ENCODE assay signal across 1 cellular context in genomic region chr10:87095241-87095945, GRCh38.
TF ChIP-seq lines count a peak whose summit lies in the region.

No MANE protein-coding gene starts in this region.

TF ChIP-seq in K562, 482 proteins besides CTCF, POLR2A, EP300 and RAD21 (continued from another document and continues in another):
- TF ChIP-seq, protein P1, sequence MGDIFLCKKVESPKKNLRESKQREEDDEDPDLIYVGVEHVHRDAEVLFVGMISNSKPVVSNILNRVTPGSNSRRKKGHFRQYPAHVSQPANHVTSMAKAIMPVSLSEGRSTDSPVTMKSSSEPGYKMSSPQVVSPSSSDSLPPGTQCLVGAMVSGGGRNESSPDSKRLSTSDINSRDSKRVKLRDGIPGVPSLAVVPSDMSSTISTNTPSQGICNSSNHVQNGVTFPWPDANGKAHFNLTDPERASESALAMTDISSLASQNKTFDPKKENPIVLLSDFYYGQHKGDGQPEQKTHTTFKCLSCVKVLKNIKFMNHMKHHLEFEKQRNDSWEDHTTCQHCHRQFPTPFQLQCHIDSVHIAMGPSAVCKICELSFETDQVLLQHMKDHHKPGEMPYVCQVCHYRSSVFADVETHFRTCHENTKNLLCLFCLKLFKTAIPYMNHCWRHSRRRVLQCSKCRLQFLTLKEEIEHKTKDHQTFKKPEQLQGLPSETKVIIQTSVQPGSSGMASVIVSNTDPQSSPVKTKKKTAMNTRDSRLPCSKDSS (IDR thresholded peaks at IDR 0.05; ENCODE audit: low read depth, partially characterized antibody) = no peak
- TF ChIP-seq ZNF165 (CRISPR knock-in tag; IDR thresholded peaks at IDR 0.05; ENCODE audit: borderline replicate concordance) = no peak
- no peak for TF ChIP-seq DPF2 (IDR thresholded peaks at IDR 0.05)
- no peak for TF ChIP-seq ZBTB34 (CRISPR knock-in tag; IDR thresholded peaks at IDR 0.05)
- TF ChIP-seq ZNF740 (CRISPR knock-in tag; IDR thresholded peaks at IDR 0.05) = no peak
- no peak for TF ChIP-seq ZNF740 (tag; IDR thresholded peaks at IDR 0.05)
- peak; percentile 35; the same call in 1 of the 2 replicates for TF ChIP-seq LCOR (CRISPR knock-in tag; IDR thresholded peaks at IDR 0.05)
- no peak for TF ChIP-seq ZNF282 (CRISPR knock-in tag; IDR thresholded peaks at IDR 0.05)
- 0 out of 2 replicates have a peak, but pooled peaks have one; percentile 14 for TF ChIP-seq ERF (CRISPR knock-in tag; IDR thresholded peaks at IDR 0.05)
- no peak for TF ChIP-seq ARNT (IDR thresholded peaks at IDR 0.05)
- peak; percentile 66 for TF ChIP-seq SAP30 (IDR thresholded peaks at IDR 0.05; ENCODE audit: borderline replicate concordance, insufficient read depth, low read depth, low read length, poor library complexity, severe bottlenecking)
- no peak for TF ChIP-seq NFYB (IDR thresholded peaks at IDR 0.05; ENCODE audit: extremely low read depth, insufficient read length)
- TF ChIP-seq FOXK1 (CRISPR knock-in tag; IDR thresholded peaks at IDR 0.05; ENCODE audit: borderline replicate concordance) = no peak
- no peak for TF ChIP-seq BRF1 (IDR thresholded peaks at IDR 0.05; ENCODE audit: borderline replicate concordance, extremely low read depth, insufficient read length)
- TF ChIP-seq ZBTB17 (CRISPR knock-in tag; IDR thresholded peaks at IDR 0.05) = peak; percentile 81
- TF ChIP-seq MAFK (IDR thresholded peaks at IDR 0.05; ENCODE audit: low read length) = no peak
- no peak for TF ChIP-seq FOXJ2 (tag; IDR thresholded peaks at IDR 0.05)
- TF ChIP-seq SNRNP70 (optimal IDR thresholded peaks at IDR 0.05; ENCODE audit: low read depth, low read length) = no peak
- TF ChIP-seq, protein P2, sequence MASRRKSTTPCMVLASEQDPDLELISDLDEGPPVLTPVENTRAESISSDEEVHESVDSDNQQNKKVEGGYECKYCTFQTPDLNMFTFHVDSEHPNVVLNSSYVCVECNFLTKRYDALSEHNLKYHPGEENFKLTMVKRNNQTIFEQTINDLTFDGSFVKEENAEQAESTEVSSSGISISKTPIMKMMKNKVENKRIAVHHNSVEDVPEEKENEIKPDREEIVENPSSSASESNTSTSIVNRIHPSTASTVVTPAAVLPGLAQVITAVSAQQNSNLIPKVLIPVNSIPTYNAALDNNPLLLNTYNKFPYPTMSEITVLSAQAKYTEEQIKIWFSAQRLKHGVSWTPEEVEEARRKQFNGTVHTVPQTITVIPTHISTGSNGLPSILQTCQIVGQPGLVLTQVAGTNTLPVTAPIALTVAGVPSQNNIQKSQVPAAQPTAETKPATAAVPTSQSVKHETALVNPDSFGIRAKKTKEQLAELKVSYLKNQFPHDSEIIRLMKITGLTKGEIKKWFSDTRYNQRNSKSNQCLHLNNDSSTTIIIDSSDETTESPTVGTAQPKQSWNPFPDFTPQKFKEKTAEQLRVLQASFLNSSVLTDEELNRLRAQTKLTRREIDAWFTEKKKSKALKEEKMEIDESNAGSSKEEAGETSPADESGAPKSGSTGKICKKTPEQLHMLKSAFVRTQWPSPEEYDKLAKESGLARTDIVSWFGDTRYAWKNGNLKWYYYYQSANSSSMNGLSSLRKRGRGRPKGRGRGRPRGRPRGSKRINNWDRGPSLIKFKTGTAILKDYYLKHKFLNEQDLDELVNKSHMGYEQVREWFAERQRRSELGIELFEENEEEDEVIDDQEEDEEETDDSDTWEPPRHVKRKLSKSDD (conservative IDR thresholded peaks at IDR 0.05; ENCODE audit: low read length) = no peak
- TF ChIP-seq THRA (IDR thresholded peaks at IDR 0.05) = no peak
- TF ChIP-seq ZNF384 (IDR thresholded peaks at IDR 0.05; ENCODE audit: low read depth, low read length) = no peak
- peak; percentile 61 for TF ChIP-seq CXXC5 (CRISPR knock-in tag; IDR thresholded peaks at IDR 0.05)
- no peak for TF ChIP-seq PRMT5 (CRISPR knock-in tag; IDR thresholded peaks at IDR 0.05)
- TF ChIP-seq CC2D1A (IDR thresholded peaks at IDR 0.05) = 0 out of 2 replicates have a peak, but pooled peaks have one; percentile 16
- no peak for TF ChIP-seq PHF20 (IDR thresholded peaks at IDR 0.05; ENCODE audit: partially characterized antibody)
- no peak for TF ChIP-seq CBX8 (IDR thresholded peaks at IDR 0.05; ENCODE audit: borderline replicate concordance, extremely low read depth, low read depth, low read length, poor library complexity, severe bottlenecking)
- no peak for TF ChIP-seq ZMIZ1 (IDR thresholded peaks at IDR 0.05; ENCODE audit: low read depth in 2 of 2, low read length in 2 of 2)
- no peak for TF ChIP-seq TEAD4 (IDR thresholded peaks at IDR 0.05; ENCODE audit: low read length)
- no peak for TF ChIP-seq TEAD4 (CRISPR knock-in tag; IDR thresholded peaks at IDR 0.05; ENCODE audit: borderline replicate concordance)
- 0 out of 4 replicates have a peak, but pooled peaks of 1 of the 2 experiments have one; percentile 48 for TF ChIP-seq SIN3A (IDR thresholded peaks at IDR 0.05; ENCODE audit: borderline replicate concordance in 2 of 2, control insufficient read depth in 1 of 2, low read depth in 2 of 2, low read length in 2 of 2)
- TF ChIP-seq ZNF431 (CRISPR knock-in tag; IDR thresholded peaks at IDR 0.05) = peak; percentile 30; the same call in 1 of the 2 replicates
- no peak for TF ChIP-seq CHD1 (IDR thresholded peaks at IDR 0.05; ENCODE audit: low read length)
- TF ChIP-seq SP1 (CRISPR knock-in tag; IDR thresholded peaks at IDR 0.05) = 0 out of 2 replicates have a peak, but pooled peaks have one; percentile 18
- TF ChIP-seq NCOR1 (IDR thresholded peaks at IDR 0.05) = no peak
- TF ChIP-seq ZNF274 (IDR thresholded peaks at IDR 0.05; ENCODE audit: borderline replicate concordance, low read depth, low read length) = no peak
- peak; percentile 52 for TF ChIP-seq SUPT5H (IDR thresholded peaks at IDR 0.05)
- peak; percentile 67 for TF ChIP-seq TBP (optimal IDR thresholded peaks at IDR 0.05; ENCODE audit: low read depth, low read length)
- TF ChIP-seq ZNF766 (CRISPR knock-in tag; conservative IDR thresholded peaks at IDR 0.05) = no peak
- TF ChIP-seq HCFC1 (IDR thresholded peaks at IDR 0.05; ENCODE audit: low read depth, low read length) = peak; percentile 33; the same call in 1 of the 2 replicates
- TF ChIP-seq OTX1 (CRISPR knock-in tag; IDR thresholded peaks at IDR 0.05) = no peak
- TF ChIP-seq HDAC6 (IDR thresholded peaks at IDR 0.05; ENCODE audit: low read depth, low read length) = no peak
- no peak for TF ChIP-seq JUNB (CRISPR knock-in tag; conservative IDR thresholded peaks at IDR 0.05)
- no peak for TF ChIP-seq ZNF79 (CRISPR knock-in tag; IDR thresholded peaks at IDR 0.05; ENCODE audit: low read depth)
- TF ChIP-seq KLF1 (tag; IDR thresholded peaks at IDR 0.05) = peak; percentile 54; the same call in 1 of the 2 replicates
- no peak for TF ChIP-seq NR1H2 (CRISPR knock-in tag; IDR thresholded peaks at IDR 0.05)
- no peak for TF ChIP-seq NCOA2 (IDR thresholded peaks at IDR 0.05; ENCODE audit: partially characterized antibody in 2 of 2)
- TF ChIP-seq E2F6 (IDR thresholded peaks at IDR 0.05; ENCODE audit: borderline replicate concordance in 1 of 2, extremely low read depth in 1 of 2, insufficient read depth in 1 of 2, insufficient read length in 1 of 2, low read depth in 1 of 2, low read length in 1 of 2, poor library complexity in 1 of 2, severe bottlenecking in 1 of 2) = peak; percentile 63 to 86
- TF ChIP-seq TAF15 (IDR thresholded peaks at IDR 0.05; ENCODE audit: low read depth, low read length) = no peak
- TF ChIP-seq, protein P3, sequence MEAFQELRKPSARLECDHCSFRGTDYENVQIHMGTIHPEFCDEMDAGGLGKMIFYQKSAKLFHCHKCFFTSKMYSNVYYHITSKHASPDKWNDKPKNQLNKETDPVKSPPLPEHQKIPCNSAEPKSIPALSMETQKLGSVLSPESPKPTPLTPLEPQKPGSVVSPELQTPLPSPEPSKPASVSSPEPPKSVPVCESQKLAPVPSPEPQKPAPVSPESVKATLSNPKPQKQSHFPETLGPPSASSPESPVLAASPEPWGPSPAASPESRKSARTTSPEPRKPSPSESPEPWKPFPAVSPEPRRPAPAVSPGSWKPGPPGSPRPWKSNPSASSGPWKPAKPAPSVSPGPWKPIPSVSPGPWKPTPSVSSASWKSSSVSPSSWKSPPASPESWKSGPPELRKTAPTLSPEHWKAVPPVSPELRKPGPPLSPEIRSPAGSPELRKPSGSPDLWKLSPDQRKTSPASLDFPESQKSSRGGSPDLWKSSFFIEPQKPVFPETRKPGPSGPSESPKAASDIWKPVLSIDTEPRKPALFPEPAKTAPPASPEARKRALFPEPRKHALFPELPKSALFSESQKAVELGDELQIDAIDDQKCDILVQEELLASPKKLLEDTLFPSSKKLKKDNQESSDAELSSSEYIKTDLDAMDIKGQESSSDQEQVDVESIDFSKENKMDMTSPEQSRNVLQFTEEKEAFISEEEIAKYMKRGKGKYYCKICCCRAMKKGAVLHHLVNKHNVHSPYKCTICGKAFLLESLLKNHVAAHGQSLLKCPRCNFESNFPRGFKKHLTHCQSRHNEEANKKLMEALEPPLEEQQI (IDR thresholded peaks at IDR 0.05) = no peak
- no peak for TF ChIP-seq GABPB2 (CRISPR knock-in tag; conservative IDR thresholded peaks at IDR 0.05)
- no peak for TF ChIP-seq SPI1 (IDR thresholded peaks at IDR 0.05; ENCODE audit: borderline replicate concordance, low read depth, low read length)
- TF ChIP-seq ETS2 (tag; IDR thresholded peaks at IDR 0.05; ENCODE audit: borderline replicate concordance, poor library complexity, severe bottlenecking) = no peak
